ENCODE assay signal across 1 cellular context in the genomic region with DNA sequence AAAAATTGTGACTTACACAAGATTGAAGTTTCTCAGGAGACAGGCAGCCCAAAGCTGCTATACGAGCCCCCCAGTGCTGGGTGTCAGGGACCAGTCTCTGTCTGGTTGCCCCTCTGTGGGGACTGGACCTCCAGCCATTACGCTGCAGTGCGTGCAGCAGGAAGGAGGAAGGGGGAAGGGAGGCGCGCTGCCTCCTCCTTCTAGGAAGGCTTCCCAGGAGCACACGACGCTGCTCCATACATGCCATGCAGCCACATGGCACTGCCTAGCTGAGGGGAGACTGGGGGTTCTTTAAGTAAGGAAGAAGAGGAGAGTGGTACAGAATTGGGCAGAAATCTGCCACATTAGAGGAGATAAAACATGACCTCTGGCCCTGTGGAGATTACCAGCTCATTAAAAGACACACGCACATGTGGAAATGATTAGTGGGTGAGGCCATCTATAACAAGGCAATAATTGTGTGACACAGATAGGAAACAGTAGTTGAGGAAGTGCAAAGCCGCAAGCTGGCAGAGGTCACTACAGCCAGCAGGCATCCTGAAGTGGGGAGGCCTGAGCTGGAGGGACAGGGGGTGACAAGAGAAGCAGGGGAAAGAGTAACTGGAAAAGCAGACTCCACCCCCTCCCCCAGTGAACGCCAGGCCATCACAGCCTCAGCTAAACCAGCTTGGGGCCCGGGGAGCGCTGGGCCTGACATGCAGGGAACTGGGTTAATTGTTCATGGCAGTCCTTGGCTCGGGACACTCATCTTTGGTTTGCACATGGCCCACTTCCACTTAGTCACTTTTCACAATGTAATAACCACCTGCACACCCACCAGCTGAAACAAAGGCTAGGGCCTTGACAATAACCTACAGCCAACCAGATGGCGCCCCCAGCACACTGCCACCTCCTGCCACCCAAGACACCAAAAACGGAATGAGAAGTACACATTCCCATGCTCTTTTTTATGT.
TF ChIP-seq lines count a peak whose summit lies in the region.

No MANE protein-coding gene starts in this region.

TF ChIP-seq in HepG2, 621 proteins besides CTCF, POLR2A, EP300 and RAD21 (continued from another document):
- TF ChIP-seq, protein P1, sequence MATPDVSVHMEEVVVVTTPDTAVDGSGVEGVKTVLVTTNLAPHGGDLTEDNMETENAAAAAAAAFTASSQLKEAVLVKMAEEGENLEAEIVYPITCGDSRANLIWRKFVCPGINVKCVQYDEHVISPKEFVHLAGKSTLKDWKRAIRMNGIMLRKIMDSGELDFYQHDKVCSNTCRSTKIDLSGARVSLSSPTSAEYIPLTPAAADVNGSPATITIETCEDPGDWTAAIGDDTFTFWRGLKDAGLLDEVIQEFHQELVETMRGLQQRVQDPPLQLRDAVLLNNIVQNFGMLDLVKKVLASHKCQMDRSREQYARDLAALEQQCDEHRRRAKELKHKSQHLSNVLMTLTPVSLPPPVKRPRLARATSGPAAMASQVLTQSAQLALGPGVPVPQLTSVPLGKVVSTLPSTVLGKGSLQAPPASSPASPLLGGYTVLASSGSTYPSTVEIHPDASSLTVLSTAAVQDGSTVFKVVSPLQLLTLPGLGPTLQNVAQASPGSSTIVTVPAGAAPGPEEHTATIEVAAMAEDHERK (CRISPR knock-in tag; IDR thresholded peaks at IDR 0.05; ENCODE audit: low read depth) = no peak
- TF ChIP-seq, protein P2, sequence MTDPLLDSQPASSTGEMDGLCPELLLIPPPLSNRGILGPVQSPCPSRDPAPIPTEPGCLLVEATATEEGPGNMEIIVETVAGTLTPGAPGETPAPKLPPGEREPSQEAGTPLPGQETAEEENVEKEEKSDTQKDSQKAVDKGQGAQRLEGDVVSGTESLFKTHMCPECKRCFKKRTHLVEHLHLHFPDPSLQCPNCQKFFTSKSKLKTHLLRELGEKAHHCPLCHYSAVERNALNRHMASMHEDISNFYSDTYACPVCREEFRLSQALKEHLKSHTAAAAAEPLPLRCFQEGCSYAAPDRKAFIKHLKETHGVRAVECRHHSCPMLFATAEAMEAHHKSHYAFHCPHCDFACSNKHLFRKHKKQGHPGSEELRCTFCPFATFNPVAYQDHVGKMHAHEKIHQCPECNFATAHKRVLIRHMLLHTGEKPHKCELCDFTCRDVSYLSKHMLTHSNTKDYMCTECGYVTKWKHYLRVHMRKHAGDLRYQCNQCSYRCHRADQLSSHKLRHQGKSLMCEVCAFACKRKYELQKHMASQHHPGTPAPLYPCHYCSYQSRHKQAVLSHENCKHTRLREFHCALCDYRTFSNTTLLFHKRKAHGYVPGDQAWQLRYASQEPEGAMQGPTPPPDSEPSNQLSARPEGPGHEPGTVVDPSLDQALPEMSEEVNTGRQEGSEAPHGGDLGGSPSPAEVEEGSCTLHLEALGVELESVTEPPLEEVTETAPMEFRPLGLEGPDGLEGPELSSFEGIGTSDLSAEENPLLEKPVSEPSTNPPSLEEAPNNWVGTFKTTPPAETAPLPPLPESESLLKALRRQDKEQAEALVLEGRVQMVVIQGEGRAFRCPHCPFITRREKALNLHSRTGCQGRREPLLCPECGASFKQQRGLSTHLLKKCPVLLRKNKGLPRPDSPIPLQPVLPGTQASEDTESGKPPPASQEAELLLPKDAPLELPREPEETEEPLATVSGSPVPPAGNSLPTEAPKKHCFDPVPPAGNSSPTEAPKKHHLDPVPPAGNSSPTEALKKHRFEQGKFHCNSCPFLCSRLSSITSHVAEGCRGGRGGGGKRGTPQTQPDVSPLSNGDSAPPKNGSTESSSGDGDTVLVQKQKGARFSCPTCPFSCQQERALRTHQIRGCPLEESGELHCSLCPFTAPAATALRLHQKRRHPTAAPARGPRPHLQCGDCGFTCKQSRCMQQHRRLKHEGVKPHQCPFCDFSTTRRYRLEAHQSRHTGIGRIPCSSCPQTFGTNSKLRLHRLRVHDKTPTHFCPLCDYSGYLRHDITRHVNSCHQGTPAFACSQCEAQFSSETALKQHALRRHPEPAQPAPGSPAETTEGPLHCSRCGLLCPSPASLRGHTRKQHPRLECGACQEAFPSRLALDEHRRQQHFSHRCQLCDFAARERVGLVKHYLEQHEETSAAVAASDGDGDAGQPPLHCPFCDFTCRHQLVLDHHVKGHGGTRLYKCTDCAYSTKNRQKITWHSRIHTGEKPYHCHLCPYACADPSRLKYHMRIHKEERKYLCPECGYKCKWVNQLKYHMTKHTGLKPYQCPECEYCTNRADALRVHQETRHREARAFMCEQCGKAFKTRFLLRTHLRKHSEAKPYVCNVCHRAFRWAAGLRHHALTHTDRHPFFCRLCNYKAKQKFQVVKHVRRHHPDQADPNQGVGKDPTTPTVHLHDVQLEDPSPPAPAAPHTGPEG (CRISPR knock-in tag; IDR thresholded peaks at IDR 0.05) = no peak
- TF ChIP-seq, protein P3, sequence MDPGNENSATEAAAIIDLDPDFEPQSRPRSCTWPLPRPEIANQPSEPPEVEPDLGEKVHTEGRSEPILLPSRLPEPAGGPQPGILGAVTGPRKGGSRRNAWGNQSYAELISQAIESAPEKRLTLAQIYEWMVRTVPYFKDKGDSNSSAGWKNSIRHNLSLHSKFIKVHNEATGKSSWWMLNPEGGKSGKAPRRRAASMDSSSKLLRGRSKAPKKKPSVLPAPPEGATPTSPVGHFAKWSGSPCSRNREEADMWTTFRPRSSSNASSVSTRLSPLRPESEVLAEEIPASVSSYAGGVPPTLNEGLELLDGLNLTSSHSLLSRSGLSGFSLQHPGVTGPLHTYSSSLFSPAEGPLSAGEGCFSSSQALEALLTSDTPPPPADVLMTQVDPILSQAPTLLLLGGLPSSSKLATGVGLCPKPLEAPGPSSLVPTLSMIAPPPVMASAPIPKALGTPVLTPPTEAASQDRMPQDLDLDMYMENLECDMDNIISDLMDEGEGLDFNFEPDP (CRISPR knock-in tag; conservative IDR thresholded peaks at IDR 0.05) = no peak
- TF ChIP-seq, protein P4, sequence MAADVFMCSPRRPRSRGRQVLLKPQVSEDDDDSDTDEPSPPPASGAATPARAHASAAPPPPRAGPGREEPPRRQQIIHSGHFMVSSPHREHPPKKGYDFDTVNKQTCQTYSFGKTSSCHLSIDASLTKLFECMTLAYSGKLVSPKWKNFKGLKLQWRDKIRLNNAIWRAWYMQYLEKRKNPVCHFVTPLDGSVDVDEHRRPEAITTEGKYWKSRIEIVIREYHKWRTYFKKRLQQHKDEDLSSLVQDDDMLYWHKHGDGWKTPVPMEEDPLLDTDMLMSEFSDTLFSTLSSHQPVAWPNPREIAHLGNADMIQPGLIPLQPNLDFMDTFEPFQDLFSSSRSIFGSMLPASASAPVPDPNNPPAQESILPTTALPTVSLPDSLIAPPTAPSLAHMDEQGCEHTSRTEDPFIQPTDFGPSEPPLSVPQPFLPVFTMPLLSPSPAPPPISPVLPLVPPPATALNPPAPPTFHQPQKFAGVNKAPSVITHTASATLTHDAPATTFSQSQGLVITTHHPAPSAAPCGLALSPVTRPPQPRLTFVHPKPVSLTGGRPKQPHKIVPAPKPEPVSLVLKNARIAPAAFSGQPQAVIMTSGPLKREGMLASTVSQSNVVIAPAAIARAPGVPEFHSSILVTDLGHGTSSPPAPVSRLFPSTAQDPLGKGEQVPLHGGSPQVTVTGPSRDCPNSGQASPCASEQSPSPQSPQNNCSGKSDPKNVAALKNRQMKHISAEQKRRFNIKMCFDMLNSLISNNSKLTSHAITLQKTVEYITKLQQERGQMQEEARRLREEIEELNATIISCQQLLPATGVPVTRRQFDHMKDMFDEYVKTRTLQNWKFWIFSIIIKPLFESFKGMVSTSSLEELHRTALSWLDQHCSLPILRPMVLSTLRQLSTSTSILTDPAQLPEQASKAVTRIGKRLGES (CRISPR knock-in tag; IDR thresholded peaks at IDR 0.05; ENCODE audit: borderline replicate concordance) = no peak
- TF ChIP-seq PRMT3 (CRISPR knock-in tag; IDR thresholded peaks at IDR 0.05; ENCODE audit: borderline replicate concordance, low read depth) (no peak), ZNF20 (CRISPR knock-in tag; IDR thresholded peaks at IDR 0.05) (no peak), ZNF282 (IDR thresholded peaks at IDR 0.05; ENCODE audit: partially characterized antibody) (no peak), SP2 (CRISPR knock-in tag; IDR thresholded peaks at IDR 0.05) (no peak)
- TF ChIP-seq, protein P5, sequence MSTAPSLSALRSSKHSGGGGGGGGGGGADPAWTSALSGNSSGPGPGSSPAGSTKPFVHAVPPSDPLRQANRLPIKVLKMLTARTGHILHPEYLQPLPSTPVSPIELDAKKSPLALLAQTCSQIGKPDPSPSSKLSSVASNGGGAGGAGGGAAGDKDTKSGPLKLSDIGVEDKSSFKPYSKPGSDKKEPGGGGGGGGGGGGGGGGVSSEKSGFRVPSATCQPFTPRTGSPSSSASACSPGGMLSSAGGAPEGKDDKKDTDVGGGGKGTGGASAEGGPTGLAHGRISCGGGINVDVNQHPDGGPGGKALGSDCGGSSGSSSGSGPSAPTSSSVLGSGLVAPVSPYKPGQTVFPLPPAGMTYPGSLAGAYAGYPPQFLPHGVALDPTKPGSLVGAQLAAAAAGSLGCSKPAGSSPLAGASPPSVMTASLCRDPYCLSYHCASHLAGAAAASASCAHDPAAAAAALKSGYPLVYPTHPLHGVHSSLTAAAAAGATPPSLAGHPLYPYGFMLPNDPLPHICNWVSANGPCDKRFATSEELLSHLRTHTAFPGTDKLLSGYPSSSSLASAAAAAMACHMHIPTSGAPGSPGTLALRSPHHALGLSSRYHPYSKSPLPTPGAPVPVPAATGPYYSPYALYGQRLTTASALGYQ (CRISPR knock-in tag; IDR thresholded peaks at IDR 0.05) = no peak
- TF ChIP-seq, protein P6, sequence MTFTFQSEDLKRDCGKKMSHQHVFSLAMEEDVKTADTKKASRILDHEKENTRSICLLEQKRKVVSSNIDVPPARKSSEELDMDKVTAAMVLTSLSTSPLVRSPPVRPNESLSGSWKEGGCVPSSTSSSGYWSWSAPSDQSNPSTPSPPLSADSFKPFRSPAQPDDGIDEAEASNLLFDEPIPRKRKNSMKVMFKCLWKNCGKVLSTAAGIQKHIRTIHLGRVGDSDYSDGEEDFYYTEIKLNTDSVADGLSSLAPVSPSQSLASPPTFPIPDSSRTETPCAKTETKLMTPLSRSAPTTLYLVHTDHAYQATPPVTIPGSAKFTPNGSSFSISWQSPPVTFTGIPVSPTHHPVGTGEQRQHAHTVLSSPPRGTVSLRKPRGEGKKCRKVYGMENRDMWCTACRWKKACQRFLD (CRISPR knock-in tag; IDR thresholded peaks at IDR 0.05; ENCODE audit: borderline replicate concordance) = no peak
TF ChIP-seq in HepG2: peak in this region for 0.
